Comparison of ENCODE assay signal across 8 cellular contexts in the genomic region with DNA sequence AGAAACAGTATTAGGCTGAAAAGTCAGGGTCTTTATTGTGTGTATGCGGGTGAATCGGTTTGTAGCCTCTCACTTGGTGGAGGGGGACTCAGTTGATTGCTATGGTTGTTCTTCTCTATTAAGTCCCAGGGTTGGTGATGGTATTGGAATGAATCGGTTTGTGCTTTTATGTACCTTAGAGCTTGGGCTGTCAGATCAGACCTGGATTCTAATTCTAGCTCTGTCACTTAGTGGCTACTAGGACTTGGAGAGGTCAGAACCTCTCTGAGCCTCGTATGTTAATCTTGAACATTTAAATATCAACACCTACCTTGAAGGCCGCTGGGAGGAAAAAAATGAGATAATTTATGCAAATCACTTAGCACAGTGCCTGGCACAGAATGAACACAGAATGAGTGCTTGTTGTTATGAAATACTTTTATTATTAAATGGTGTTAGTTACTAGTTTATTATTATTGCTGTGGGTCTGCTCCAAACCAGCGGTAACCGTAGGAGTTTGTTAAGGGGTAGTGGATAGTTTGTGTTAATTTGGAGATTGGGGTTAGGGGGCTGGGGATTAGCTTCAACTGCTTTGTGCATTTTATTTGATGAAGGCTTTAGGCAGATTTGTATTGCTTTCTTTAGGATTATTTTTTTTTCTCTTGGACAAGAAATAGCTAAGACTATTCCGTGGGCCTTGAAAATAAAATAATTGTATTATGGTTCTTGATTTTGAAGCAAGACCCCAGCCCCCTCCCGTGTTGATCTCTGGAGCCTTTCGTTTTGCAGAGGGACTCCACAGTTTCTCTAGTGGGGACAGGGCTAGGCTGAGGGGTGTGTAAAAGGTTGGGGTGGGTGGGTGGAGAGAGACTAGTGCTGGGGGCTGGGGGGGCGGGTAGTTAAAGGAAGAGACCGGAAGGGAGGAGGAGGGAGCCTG. TPM values are rescaled to one million over a fixed set of nuclear protein-coding genes. Genes with fewer than 3 reads are reported as not detected.
DNase-seq lines count a peak whose midpoint lies in the region; ATAC-seq and TF ChIP-seq lines count a peak whose summit lies in the region.

No MANE protein-coding gene starts in this region.

- POLR2A ChIA-PET in AG04450 (lab: Yijun Ruan, JAX) = interaction anchor here (0.7 to 4.3 kb wide), 3 partner anchors 20 to 33 kb away, joined by 3 to 21 read pairs (median 3); a partner anchor contains a TSS
- POLR2A ChIA-PET in HCT116 (lab: Charles Lee) = interaction anchor here (0.8 to 3.9 kb wide), 4 partner anchors 14 to 434 kb away, joined by 3 to 22 read pairs (median 7); a partner anchor contains a TSS

- peaks cover 10% of the 10 kb centered on the region for H3K36me3 Mint-ChIP-seq in activated T-helper 2 cell treated with anti-CD3 and anti-CD28 coated beads, Interferon-gamma antibody, Interleukin-2, Interleukin-4, amounts not matched to agents 10 μg/mL and 5 μg/mL and 100 μg/mL, durations not matched to agents 14 hours and 24 hours and 36 hours (ENCODE audit: low read depth)

- H3K9me2 ChIP-seq in HCT116 (ENCODE audit: insufficient read depth) = no peaks in the 10 kb centered on the region

- no peaks in the 10 kb centered on the region; the same call in 1 of the 2 replicates for H3K9me3 ChIP-seq in AG04450 (ENCODE audit: control insufficient read depth, insufficient read depth, low read length)
- no peaks in the 10 kb centered on the region for H3K9me3 ChIP-seq in HCT116 (ENCODE audit: control insufficient read depth in 1 of 2, insufficient read depth in 1 of 2, low read depth in 1 of 2, low read length in 2 of 2)
- H3K9me3 ChIP-seq in thymus (ENCODE audit: control insufficient read depth) = no peaks in the 10 kb centered on the region

- no peaks in the 10 kb centered on the region for H3K9me3 Mint-ChIP-seq in activated T-helper 2 cell treated with anti-CD3 and anti-CD28 coated beads, Interferon-gamma antibody, Interleukin-2, Interleukin-4, amounts not matched to agents 10 μg/mL and 5 μg/mL and 100 μg/mL, durations not matched to agents 14 hours and 24 hours and 36 hours

- peaks cover 55% of the 10 kb centered on the region for H3K4me1 Mint-ChIP-seq in activated T-helper 2 cell treated with anti-CD3 and anti-CD28 coated beads, Interferon-gamma antibody, Interleukin-2, Interleukin-4, amounts not matched to agents 10 μg/mL and 5 μg/mL and 100 μg/mL, durations not matched to agents 14 hours and 24 hours and 36 hours (ENCODE audit: low read depth)

- ATAC-seq in HCT116 = no peak
- no peak for ATAC-seq in GM19467 (IDR thresholded peaks at IDR 0.05; ENCODE audit: unreplicated experiment)

- TF ChIP-seq CTCF in AG04450 (IDR thresholded peaks at IDR 0.05; ENCODE audit: low read depth, low read length) = no peak
- TF ChIP-seq CTCF in HCT116 (IDR thresholded peaks at IDR 0.05 in 2 of 3, conservative IDR thresholded peaks at IDR 0.05 in 1 of 3; ENCODE audit: borderline replicate concordance in 1 of 3, insufficient read depth in 1 of 3, low read depth in 2 of 3, low read length in 2 of 3) = no peak

- H3K4me3 Mint-ChIP-seq in activated T-helper 2 cell treated with anti-CD3 and anti-CD28 coated beads, Interferon-gamma antibody, Interleukin-2, Interleukin-4, amounts not matched to agents 10 μg/mL and 5 μg/mL and 100 μg/mL, durations not matched to agents 14 hours and 24 hours and 36 hours (ENCODE audit: low read depth) = peak overlapping the region; percentile 84

- no peak for DNase-seq in AG04450 (ENCODE audit: low read depth, low spot score)
- no peak for DNase-seq in HCT116 (ENCODE audit: low read depth, low spot score)
- no peak for DNase-seq in activated T-helper 2 cell treated with anti-CD3 and anti-CD28 coated beads, Interferon-gamma antibody, Interleukin-2, Interleukin-4, amounts not matched to agents 10 μg/mL and 5 μg/mL and 100 μg/mL, durations not matched to agents 14 hours and 24 hours and 36 hours (ENCODE audit: low spot score)
- peak; percentile 40 for DNase-seq in kidney glomerular epithelial cell (lab: John Stamatoyannopoulos, UW)
- no peak for DNase-seq in stimulated activated CD4-positive, alpha-beta T cell treated with anti-CD3 and anti-CD28 coated beads, Interleukin-2, amount 100 ng/mL, for 48 hours
- no peak for DNase-seq in NCI-H146 (lab: John Stamatoyannopoulos, UW)

- peak overlapping the region; percentile 97 for H3K9ac ChIP-seq in HCT116 (ENCODE audit: low read length)

- H3K36me3 ChIP-seq in HCT116 (ENCODE audit: control insufficient read depth in 1 of 2, insufficient read depth in 2 of 2, low read length in 2 of 2) (peaks cover 0 to 3% of the 10 kb centered on the region in 2 experiments; a peak in 1 of 4 replicates), thymus (ENCODE audit: control insufficient read depth, insufficient read depth) (no peaks in the 10 kb centered on the region)

- H3K27me3 ChIP-seq in AG04450 (ENCODE audit: control insufficient read depth, insufficient read depth, low read length) = no peaks in the 10 kb centered on the region
- H3K27me3 ChIP-seq in HCT116 (ENCODE audit: insufficient read depth, low read length) = no peaks in the 10 kb centered on the region
- no peaks in the 10 kb centered on the region for H3K27me3 ChIP-seq in thymus (ENCODE audit: control insufficient read depth, insufficient read depth)

- no peak for TF ChIP-seq POLR2A in HCT116 (IDR thresholded peaks at IDR 0.05; ENCODE audit: borderline replicate concordance, extremely low read depth, insufficient read depth, insufficient read length)

- intact Hi-C loops in HCT116 (cut with micrococcal nuclease) = loop anchor here (1.0 to 5.0 kb wide), 2 partner anchors 120 to 255 kb away; a partner anchor contains a TSS
- intact Hi-C loops in activated T-helper 2 cell treated with anti-CD3 and anti-CD28 coated beads, Interferon-gamma antibody, Interleukin-2, Interleukin-4, amounts not matched to agents 10 μg/mL and 5 μg/mL and 100 μg/mL, durations not matched to agents 14 hours and 24 hours and 36 hours (cut with micrococcal nuclease) = loop anchor here (10.0 kb wide), 1 partner anchor 353 kb away; a partner anchor contains a TSS

- CTCF ChIA-PET in AG04450 (lab: Charles Lee) (interaction anchor here (1.3 to 1.5 kb wide), 2 partner anchors 14 to 16 kb away, joined by 3 read pairs; no protein-coding TSS in a partner anchor), HCT116 (lab: Charles Lee) (interaction anchor here (1.3 to 2.3 kb wide), 3 partner anchors 13 to 94 kb away, joined by 4 to 8 read pairs (median 5); no protein-coding TSS in a partner anchor)

- H3K79me2 ChIP-seq in HCT116 (ENCODE audit: insufficient read depth, low read length) = peaks cover 29% of the 10 kb centered on the region

- TF ChIP-seq RAD21 in HCT116 (IDR thresholded peaks at IDR 0.05; ENCODE audit: low read depth) = no peak

- peak overlapping the region; percentile 72 for H3K27ac Mint-ChIP-seq in activated T-helper 2 cell treated with anti-CD3 and anti-CD28 coated beads, Interferon-gamma antibody, Interleukin-2, Interleukin-4, amounts not matched to agents 10 μg/mL and 5 μg/mL and 100 μg/mL, durations not matched to agents 14 hours and 24 hours and 36 hours

- H3K4me2 ChIP-seq in HCT116 (ENCODE audit: low read length) = peak overlapping the region; percentile 99

- H4K20me1 ChIP-seq in HCT116 (ENCODE audit: insufficient read depth) = no peaks in the 10 kb centered on the region

- H3K4me3 ChIP-seq in AG04450 (ENCODE audit: low read depth, low read length) = peak overlapping the region; percentile 84
- peak overlapping the region; percentile 74 to 82 for H3K4me3 ChIP-seq in HCT116 (replicated peaks in 1 of 2; ENCODE audit: low read depth in 1 of 2, low read length in 2 of 2)
- H3K4me3 ChIP-seq in thymus (ENCODE audit: low read length) = peak overlapping the region; percentile 82

- no TSS peak for BruUV-seq in HCT116 (replicated peaks; lab: Mats Ljungman, UMichigan)

- 16% methylated on average over 11 of the region's 12 CpGs for WGBS in thymus

- RAD21 ChIA-PET in HCT116 (lab: Charles Lee; ENCODE audit: low non-redundant PET in 1 of 2, low total read pairs in 2 of 2, uncharacterized antibody in 2 of 2, unreplicated experiment in 2 of 2) = no interaction called here

- no peak overlapping the region for H2AFZ ChIP-seq in HCT116 (ENCODE audit: low read depth, low read length, poor library complexity, severe bottlenecking)

- peak overlapping the region; percentile 98 for H3K27ac ChIP-seq in AG04450 (ENCODE audit: low read depth, low read length)
- H3K27ac ChIP-seq in HCT116 (ENCODE audit: low read depth, low read length) = peak overlapping the region; percentile 98
- peak overlapping the region; percentile 96 for H3K27ac ChIP-seq in thymus (ENCODE audit: low read depth)

- H3K4me1 ChIP-seq in HCT116 (ENCODE audit: control insufficient read depth in 1 of 2, insufficient read depth in 2 of 2, low read length in 2 of 2) (peaks cover 41 to 82% of the 10 kb centered on the region in 2 experiments), thymus (ENCODE audit: control insufficient read depth, insufficient read depth, low read length) (peaks cover 39% of the 10 kb centered on the region)

- H3K27me3 Mint-ChIP-seq in activated T-helper 2 cell treated with anti-CD3 and anti-CD28 coated beads, Interferon-gamma antibody, Interleukin-2, Interleukin-4, amounts not matched to agents 10 μg/mL and 5 μg/mL and 100 μg/mL, durations not matched to agents 14 hours and 24 hours and 36 hours (ENCODE audit: low read depth) = peaks cover 3% of the 10 kb centered on the region

RNA-seq across cellular contexts. Expression of a gene that starts 3.6 kb away (rescaled TPM):
- polyA plus RNA-seq in AG04450 (2011; rRNA removed) (2.0 and 2.4 TPM in 2 replicates), thymus (16.3 TPM)
- polyA minus RNA-seq in AG04450 (2011; rRNA and poly(A)+ RNA removed) = 15.3 and 16.4 TPM in 2 replicates
- total RNA-seq in HCT116 (2021; ENCODE audit: unreplicated experiment) = 42.1 TPM
- 21.0 and 26.5 TPM in 2 replicates for polyA plus RNA-seq in HCT116 (2012)
- total RNA-seq in activated T-helper 2 cell treated with anti-CD3 and anti-CD28 coated beads, Interferon-gamma antibody, Interleukin-2, Interleukin-4, amounts not matched to agents 10 μg/mL and 5 μg/mL and 100 μg/mL, durations not matched to agents 14 hours and 24 hours and 36 hours = 96.0 and 99.6 TPM in 2 replicates

RNA-seq across cellular contexts. Expression of a gene that starts 17.2 kb away (rescaled TPM):
- polyA plus RNA-seq in AG04450 (2011; rRNA removed) = 0.29 and 0.45 TPM in 2 replicates
- 0.78 TPM in 1 of 2 replicates, not detected in the other for polyA minus RNA-seq in AG04450 (2011; rRNA and poly(A)+ RNA removed)
- 2.8 TPM for total RNA-seq in HCT116 (2021; ENCODE audit: unreplicated experiment)
- polyA plus RNA-seq in HCT116 (2012) = 0.82 and 1.8 TPM in 2 replicates
- total RNA-seq in activated T-helper 2 cell treated with anti-CD3 and anti-CD28 coated beads, Interferon-gamma antibody, Interleukin-2, Interleukin-4, amounts not matched to agents 10 μg/mL and 5 μg/mL and 100 μg/mL, durations not matched to agents 14 hours and 24 hours and 36 hours = 4.1 and 6.1 TPM in 2 replicates
- polyA plus RNA-seq in thymus = 29.1 TPM

RNA-seq across cellular contexts. Expression of a gene that starts 19.7 kb away (rescaled TPM):
- polyA plus RNA-seq in AG04450 (2011; rRNA removed) (49.3 and 59.0 TPM in 2 replicates), thymus (85.3 TPM)
- polyA minus RNA-seq in AG04450 (2011; rRNA and poly(A)+ RNA removed) = 10.9 and 15.8 TPM in 2 replicates
- total RNA-seq in HCT116 (2021; ENCODE audit: unreplicated experiment) = 103 TPM
- polyA plus RNA-seq in HCT116 (2012) = 148 and 157 TPM in 2 replicates
- 52.6 and 53.0 TPM in 2 replicates for total RNA-seq in activated T-helper 2 cell treated with anti-CD3 and anti-CD28 coated beads, Interferon-gamma antibody, Interleukin-2, Interleukin-4, amounts not matched to agents 10 μg/mL and 5 μg/mL and 100 μg/mL, durations not matched to agents 14 hours and 24 hours and 36 hours

RNA-seq across cellular contexts. Expression of a gene that starts 20.2 kb away (rescaled TPM):
- polyA plus RNA-seq in AG04450 (2011; rRNA removed) (6.9 and 8.1 TPM in 2 replicates), thymus (6.0 TPM)
- 5.3 and 8.7 TPM in 2 replicates for polyA minus RNA-seq in AG04450 (2011; rRNA and poly(A)+ RNA removed)
- total RNA-seq in HCT116 (2021; ENCODE audit: unreplicated experiment) = 21.5 TPM
- polyA plus RNA-seq in HCT116 (2012) = 16.0 and 17.9 TPM in 2 replicates
- total RNA-seq in activated T-helper 2 cell treated with anti-CD3 and anti-CD28 coated beads, Interferon-gamma antibody, Interleukin-2, Interleukin-4, amounts not matched to agents 10 μg/mL and 5 μg/mL and 100 μg/mL, durations not matched to agents 14 hours and 24 hours and 36 hours = 8.8 and 10.5 TPM in 2 replicates

RNA-seq across cellular contexts. Expression of a gene that starts 51.0 kb away (rescaled TPM):
- 50.0 and 68.6 TPM in 2 replicates for polyA plus RNA-seq in AG04450 (2011; rRNA removed)
- polyA minus RNA-seq in AG04450 (2011; rRNA and poly(A)+ RNA removed) = 155 and 187 TPM in 2 replicates
- 54.8 TPM for total RNA-seq in HCT116 (2021; ENCODE audit: unreplicated experiment)
- 54.9 and 63.8 TPM in 2 replicates for polyA plus RNA-seq in HCT116 (2012)
- 158 and 164 TPM in 2 replicates for total RNA-seq in activated T-helper 2 cell treated with anti-CD3 and anti-CD28 coated beads, Interferon-gamma antibody, Interleukin-2, Interleukin-4, amounts not matched to agents 10 μg/mL and 5 μg/mL and 100 μg/mL, durations not matched to agents 14 hours and 24 hours and 36 hours
- 119 TPM for polyA plus RNA-seq in thymus
